Comparison of ENCODE assay signal across 1 cellular context in the genomic region with DNA sequence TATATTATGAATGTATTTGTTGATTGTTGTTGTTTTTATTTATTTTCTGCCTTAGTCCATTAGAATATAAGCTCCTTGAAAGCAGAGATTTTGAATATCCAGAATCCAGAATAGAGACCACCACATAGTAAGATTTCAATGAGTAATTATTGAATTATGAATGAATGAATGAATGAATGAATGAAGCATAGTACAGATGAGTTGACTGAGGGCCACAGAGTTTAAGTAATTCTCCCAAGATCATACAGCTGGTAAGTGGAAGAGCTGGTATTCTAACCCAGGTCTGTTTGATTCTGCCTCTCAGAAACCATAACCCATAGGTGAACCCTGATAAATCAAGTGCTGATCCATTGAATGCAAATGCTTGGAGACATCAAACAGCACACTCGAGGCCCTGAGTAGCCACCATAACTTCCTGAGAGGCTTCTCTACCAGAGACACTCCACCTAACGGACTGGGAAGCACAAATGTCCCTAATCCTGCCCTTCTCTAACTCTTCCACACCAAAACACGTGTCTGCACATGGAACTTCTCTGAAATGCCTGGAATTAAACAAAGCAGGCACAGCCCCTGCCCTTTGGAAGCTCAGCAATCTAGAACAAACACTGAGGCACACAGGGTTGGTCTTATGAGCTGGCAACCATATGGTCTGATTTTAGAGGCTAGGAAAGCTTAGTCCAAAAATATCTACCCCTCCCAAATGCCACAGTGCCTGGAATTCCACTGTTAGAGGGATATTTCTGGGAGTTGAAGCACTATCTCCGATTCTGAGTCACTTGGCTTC.
TF ChIP-seq lines count a peak whose summit lies in the region.

No MANE protein-coding gene starts in this region.

TF ChIP-seq in HepG2, 621 proteins besides CTCF, POLR2A, EP300 and RAD21 (continued from another document and continues in another):
- TF ChIP-seq CENPT (CRISPR knock-in tag; IDR thresholded peaks at IDR 0.05; ENCODE audit: low read depth) (no peak), ZNF619 (CRISPR knock-in tag; IDR thresholded peaks at IDR 0.05) (no peak), NFIC (IDR thresholded peaks at IDR 0.05; ENCODE audit: low read length) (no peak), MAZ (IDR thresholded peaks at IDR 0.05; ENCODE audit: borderline replicate concordance, low read depth, low read length) (no peak), MAZ (CRISPR knock-in tag; IDR thresholded peaks at IDR 0.05; ENCODE audit: low read depth) (no peak), ZSCAN31 (CRISPR knock-in tag; IDR thresholded peaks at IDR 0.05; ENCODE audit: low read depth) (no peak), SNRNP70 (IDR thresholded peaks at IDR 0.05; ENCODE audit: low read depth, low read length) (no peak), GATAD2A (CRISPR knock-in tag; IDR thresholded peaks at IDR 0.05) (peak; percentile 49; the same call in 1 of the 2 replicates), HNRNPL (IDR thresholded peaks at IDR 0.05; ENCODE audit: low read depth, low read length) (no peak), ADNP (CRISPR knock-in tag; IDR thresholded peaks at IDR 0.05) (no peak), DNMT3B (CRISPR knock-in tag; conservative IDR thresholded peaks at IDR 0.05) (no peak), MYNN (CRISPR knock-in tag; IDR thresholded peaks at IDR 0.05; ENCODE audit: low read depth) (no peak), ZFP62 (CRISPR knock-in tag; IDR thresholded peaks at IDR 0.05) (no peak), JARID2 (CRISPR knock-in tag; IDR thresholded peaks at IDR 0.05; ENCODE audit: insufficient replicate concordance) (no peak), TAF15 (IDR thresholded peaks at IDR 0.05; ENCODE audit: low read depth, low read length, poor library complexity, severe bottlenecking) (no peak), ZNF143 (CRISPR knock-in tag; IDR thresholded peaks at IDR 0.05) (no peak), ZSCAN20 (CRISPR knock-in tag; IDR thresholded peaks at IDR 0.05; ENCODE audit: borderline replicate concordance) (no peak), FLYWCH1 (CRISPR knock-in tag; IDR thresholded peaks at IDR 0.05) (no peak), TBP (CRISPR knock-in tag; IDR thresholded peaks at IDR 0.05) (no peak), SMAD3 (CRISPR knock-in tag; IDR thresholded peaks at IDR 0.05) (no peak), CREM (IDR thresholded peaks at IDR 0.05) (no peak), CREM (CRISPR knock-in tag; IDR thresholded peaks at IDR 0.05) (no peak), ZBTB8A (CRISPR knock-in tag; IDR thresholded peaks at IDR 0.05; ENCODE audit: borderline replicate concordance, low read depth) (no peak), BHLHE40 (IDR thresholded peaks at IDR 0.05; ENCODE audit: low read length) (no peak), NFYC (CRISPR knock-in tag; IDR thresholded peaks at IDR 0.05) (no peak), HDAC1 (CRISPR knock-in tag; IDR thresholded peaks at IDR 0.05) (no peak), NR2F1 (CRISPR knock-in tag; IDR thresholded peaks at IDR 0.05) (no peak)
- TF ChIP-seq, protein P1, sequence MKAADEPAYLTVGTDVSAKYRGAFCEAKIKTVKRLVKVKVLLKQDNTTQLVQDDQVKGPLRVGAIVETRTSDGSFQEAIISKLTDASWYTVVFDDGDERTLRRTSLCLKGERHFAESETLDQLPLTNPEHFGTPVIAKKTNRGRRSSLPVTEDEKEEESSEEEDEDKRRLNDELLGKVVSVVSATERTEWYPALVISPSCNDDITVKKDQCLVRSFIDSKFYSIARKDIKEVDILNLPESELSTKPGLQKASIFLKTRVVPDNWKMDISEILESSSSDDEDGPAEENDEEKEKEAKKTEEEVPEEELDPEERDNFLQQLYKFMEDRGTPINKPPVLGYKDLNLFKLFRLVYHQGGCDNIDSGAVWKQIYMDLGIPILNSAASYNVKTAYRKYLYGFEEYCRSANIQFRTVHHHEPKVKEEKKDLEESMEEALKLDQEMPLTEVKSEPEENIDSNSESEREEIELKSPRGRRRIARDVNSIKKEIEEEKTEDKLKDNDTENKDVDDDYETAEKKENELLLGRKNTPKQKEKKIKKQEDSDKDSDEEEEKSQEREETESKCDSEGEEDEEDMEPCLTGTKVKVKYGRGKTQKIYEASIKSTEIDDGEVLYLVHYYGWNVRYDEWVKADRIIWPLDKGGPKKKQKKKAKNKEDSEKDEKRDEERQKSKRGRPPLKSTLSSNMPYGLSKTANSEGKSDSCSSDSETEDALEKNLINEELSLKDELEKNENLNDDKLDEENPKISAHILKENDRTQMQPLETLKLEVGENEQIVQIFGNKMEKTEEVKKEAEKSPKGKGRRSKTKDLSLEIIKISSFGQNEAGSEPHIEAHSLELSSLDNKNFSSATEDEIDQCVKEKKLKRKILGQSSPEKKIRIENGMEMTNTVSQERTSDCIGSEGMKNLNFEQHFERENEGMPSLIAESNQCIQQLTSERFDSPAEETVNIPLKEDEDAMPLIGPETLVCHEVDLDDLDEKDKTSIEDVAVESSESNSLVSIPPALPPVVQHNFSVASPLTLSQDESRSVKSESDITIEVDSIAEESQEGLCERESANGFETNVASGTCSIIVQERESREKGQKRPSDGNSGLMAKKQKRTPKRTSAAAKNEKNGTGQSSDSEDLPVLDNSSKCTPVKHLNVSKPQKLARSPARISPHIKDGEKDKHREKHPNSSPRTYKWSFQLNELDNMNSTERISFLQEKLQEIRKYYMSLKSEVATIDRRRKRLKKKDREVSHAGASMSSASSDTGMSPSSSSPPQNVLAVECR (CRISPR knock-in tag; IDR thresholded peaks at IDR 0.05; ENCODE audit: borderline replicate concordance): no peak
- TF ChIP-seq, protein P2, sequence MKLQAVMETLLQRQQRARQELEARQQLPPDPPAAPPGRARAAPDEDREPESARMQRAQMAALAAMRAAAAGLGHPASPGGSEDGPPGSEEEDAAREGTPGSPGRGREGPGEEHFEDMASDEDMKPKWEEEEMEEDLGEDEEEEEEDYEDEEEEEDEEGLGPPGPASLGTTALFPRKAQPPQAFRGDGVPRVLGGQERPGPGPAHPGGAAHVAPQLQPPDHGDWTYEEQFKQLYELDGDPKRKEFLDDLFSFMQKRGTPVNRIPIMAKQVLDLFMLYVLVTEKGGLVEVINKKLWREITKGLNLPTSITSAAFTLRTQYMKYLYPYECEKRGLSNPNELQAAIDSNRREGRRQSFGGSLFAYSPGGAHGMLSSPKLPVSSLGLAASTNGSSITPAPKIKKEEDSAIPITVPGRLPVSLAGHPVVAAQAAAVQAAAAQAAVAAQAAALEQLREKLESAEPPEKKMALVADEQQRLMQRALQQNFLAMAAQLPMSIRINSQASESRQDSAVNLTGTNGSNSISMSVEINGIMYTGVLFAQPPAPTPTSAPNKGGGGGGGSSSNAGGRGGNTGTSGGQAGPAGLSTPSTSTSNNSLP (IDR thresholded peaks at IDR 0.05; ENCODE audit: low read depth, low read length): no peak
- TF ChIP-seq, protein P3, sequence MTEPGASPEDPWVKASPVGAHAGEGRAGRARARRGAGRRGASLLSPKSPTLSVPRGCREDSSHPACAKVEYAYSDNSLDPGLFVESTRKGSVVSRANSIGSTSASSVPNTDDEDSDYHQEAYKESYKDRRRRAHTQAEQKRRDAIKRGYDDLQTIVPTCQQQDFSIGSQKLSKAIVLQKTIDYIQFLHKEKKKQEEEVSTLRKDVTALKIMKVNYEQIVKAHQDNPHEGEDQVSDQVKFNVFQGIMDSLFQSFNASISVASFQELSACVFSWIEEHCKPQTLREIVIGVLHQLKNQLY (CRISPR knock-in tag; IDR thresholded peaks at IDR 0.05): peak; percentile 39; the same call in 1 of the 2 replicates
- TF ChIP-seq, protein P4, sequence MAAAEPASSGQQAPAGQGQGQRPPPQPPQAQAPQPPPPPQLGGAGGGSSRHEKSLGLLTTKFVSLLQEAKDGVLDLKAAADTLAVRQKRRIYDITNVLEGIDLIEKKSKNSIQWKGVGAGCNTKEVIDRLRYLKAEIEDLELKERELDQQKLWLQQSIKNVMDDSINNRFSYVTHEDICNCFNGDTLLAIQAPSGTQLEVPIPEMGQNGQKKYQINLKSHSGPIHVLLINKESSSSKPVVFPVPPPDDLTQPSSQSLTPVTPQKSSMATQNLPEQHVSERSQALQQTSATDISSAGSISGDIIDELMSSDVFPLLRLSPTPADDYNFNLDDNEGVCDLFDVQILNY (CRISPR knock-in tag; conservative IDR thresholded peaks at IDR 0.05): no peak
- TF ChIP-seq, protein P5, sequence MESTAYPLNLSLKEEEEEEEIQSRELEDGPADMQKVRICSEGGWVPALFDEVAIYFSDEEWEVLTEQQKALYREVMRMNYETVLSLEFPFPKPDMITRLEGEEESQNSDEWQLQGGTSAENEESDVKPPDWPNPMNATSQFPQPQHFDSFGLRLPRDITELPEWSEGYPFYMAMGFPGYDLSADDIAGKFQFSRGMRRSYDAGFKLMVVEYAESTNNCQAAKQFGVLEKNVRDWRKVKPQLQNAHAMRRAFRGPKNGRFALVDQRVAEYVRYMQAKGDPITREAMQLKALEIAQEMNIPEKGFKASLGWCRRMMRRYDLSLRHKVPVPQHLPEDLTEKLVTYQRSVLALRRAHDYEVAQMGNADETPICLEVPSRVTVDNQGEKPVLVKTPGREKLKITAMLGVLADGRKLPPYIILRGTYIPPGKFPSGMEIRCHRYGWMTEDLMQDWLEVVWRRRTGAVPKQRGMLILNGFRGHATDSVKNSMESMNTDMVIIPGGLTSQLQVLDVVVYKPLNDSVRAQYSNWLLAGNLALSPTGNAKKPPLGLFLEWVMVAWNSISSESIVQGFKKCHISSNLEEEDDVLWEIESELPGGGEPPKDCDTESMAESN (CRISPR knock-in tag; conservative IDR thresholded peaks at IDR 0.05): no peak
- TF ChIP-seq, protein P6, sequence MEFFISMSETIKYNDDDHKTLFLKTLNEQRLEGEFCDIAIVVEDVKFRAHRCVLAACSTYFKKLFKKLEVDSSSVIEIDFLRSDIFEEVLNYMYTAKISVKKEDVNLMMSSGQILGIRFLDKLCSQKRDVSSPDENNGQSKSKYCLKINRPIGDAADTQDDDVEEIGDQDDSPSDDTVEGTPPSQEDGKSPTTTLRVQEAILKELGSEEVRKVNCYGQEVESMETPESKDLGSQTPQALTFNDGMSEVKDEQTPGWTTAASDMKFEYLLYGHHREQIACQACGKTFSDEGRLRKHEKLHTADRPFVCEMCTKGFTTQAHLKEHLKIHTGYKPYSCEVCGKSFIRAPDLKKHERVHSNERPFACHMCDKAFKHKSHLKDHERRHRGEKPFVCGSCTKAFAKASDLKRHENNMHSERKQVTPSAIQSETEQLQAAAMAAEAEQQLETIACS (CRISPR knock-in tag; IDR thresholded peaks at IDR 0.05): no peak
- TF ChIP-seq, protein P7, sequence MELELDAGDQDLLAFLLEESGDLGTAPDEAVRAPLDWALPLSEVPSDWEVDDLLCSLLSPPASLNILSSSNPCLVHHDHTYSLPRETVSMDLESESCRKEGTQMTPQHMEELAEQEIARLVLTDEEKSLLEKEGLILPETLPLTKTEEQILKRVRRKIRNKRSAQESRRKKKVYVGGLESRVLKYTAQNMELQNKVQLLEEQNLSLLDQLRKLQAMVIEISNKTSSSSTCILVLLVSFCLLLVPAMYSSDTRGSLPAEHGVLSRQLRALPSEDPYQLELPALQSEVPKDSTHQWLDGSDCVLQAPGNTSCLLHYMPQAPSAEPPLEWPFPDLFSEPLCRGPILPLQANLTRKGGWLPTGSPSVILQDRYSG (CRISPR knock-in tag; IDR thresholded peaks at IDR 0.05): 0 out of 2 replicates have a peak, but pooled peaks have one; percentile 34
- TF ChIP-seq, protein P8, sequence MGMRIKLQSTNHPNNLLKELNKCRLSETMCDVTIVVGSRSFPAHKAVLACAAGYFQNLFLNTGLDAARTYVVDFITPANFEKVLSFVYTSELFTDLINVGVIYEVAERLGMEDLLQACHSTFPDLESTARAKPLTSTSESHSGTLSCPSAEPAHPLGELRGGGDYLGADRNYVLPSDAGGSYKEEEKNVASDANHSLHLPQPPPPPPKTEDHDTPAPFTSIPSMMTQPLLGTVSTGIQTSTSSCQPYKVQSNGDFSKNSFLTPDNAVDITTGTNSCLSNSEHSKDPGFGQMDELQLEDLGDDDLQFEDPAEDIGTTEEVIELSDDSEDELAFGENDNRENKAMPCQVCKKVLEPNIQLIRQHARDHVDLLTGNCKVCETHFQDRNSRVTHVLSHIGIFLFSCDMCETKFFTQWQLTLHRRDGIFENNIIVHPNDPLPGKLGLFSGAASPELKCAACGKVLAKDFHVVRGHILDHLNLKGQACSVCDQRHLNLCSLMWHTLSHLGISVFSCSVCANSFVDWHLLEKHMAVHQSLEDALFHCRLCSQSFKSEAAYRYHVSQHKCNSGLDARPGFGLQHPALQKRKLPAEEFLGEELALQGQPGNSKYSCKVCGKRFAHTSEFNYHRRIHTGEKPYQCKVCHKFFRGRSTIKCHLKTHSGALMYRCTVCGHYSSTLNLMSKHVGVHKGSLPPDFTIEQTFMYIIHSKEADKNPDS (CRISPR knock-in tag; IDR thresholded peaks at IDR 0.05): no peak
- TF ChIP-seq, protein P9, sequence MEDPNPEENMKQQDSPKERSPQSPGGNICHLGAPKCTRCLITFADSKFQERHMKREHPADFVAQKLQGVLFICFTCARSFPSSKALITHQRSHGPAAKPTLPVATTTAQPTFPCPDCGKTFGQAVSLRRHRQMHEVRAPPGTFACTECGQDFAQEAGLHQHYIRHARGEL (CRISPR knock-in tag; IDR thresholded peaks at IDR 0.05): no peak
- TF ChIP-seq, protein P10, sequence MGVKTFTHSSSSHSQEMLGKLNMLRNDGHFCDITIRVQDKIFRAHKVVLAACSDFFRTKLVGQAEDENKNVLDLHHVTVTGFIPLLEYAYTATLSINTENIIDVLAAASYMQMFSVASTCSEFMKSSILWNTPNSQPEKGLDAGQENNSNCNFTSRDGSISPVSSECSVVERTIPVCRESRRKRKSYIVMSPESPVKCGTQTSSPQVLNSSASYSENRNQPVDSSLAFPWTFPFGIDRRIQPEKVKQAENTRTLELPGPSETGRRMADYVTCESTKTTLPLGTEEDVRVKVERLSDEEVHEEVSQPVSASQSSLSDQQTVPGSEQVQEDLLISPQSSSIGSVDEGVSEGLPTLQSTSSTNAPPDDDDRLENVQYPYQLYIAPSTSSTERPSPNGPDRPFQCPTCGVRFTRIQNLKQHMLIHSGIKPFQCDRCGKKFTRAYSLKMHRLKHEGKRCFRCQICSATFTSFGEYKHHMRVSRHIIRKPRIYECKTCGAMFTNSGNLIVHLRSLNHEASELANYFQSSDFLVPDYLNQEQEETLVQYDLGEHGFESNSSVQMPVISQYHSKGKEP (CRISPR knock-in tag; IDR thresholded peaks at IDR 0.05): no peak
- TF ChIP-seq, protein P11, sequence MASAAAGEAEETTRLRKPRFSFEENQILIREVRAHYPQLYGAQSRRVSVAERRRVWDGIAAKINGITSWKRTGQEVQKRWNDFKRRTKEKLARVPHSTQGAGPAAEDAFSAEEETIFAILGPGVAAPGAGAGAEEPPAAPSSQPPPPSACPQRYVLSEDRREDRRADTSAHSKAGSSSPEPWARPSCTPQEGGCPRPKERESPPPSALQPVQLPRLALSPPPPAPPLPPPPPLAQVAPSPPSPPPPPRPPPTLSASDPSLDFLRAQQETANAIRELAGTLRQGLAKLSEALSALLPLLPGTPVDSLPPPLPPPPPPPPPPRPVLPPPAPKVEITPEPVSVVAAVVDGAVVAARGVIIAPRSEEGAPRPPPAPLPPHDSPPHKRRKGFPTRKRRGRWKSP (CRISPR knock-in tag; IDR thresholded peaks at IDR 0.05): no peak
- TF ChIP-seq, protein P12, sequence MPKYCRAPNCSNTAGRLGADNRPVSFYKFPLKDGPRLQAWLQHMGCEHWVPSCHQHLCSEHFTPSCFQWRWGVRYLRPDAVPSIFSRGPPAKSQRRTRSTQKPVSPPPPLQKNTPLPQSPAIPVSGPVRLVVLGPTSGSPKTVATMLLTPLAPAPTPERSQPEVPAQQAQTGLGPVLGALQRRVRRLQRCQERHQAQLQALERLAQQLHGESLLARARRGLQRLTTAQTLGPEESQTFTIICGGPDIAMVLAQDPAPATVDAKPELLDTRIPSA (CRISPR knock-in tag; IDR thresholded peaks at IDR 0.05; ENCODE audit: borderline replicate concordance): no peak
